In genomic region chr3:151265166-151265565, GRCh38 we compare ENCODE assay signal across 24 cellular contexts. TPM values are rescaled to one million over a fixed set of nuclear protein-coding genes. Genes with fewer than 3 reads are reported as not detected.
DNase-seq lines count a peak whose midpoint lies in the region; ATAC-seq and TF ChIP-seq lines count a peak whose summit lies in the region.
"Had no signal": no experiment of that assay in that cellular context is flagged by ENCODE, and none has a peak within 500 bp of the region (broad histone marks: within the 10 kb centered on the region; RNA-seq: fewer than 3 reads in every experiment).

No MANE protein-coding gene starts in this region.

- no peaks in the 10 kb centered on the region for H3K27me3 ChIP-seq in lower lobe of right lung (ENCODE audit: low read depth)
- no peaks in the 10 kb centered on the region for H3K27me3 ChIP-seq in transverse colon

- H3K4me3 ChIP-seq in lower lobe of right lung: no peak overlapping the region
- H3K4me3 ChIP-seq in transverse colon: no peak overlapping the region

- peaks cover 16% of the 10 kb centered on the region for H3K4me1 Mint-ChIP-seq in T-helper 17 cell

- peaks cover 7% of the 10 kb centered on the region for H3K4me1 ChIP-seq in lower lobe of right lung
- peaks cover 0 to 40% (median 6%) of the 10 kb centered on the region in 4 donors for H3K4me1 ChIP-seq in transverse colon
- H3K4me1 ChIP-seq: parathyroid adenoma had no signal

- peaks cover 4% of the 10 kb centered on the region for H3K36me3 Mint-ChIP-seq in T-helper 17 cell (ENCODE audit: low read depth)
- H3K36me3 Mint-ChIP-seq: natural killer cell; stimulated activated effector memory CD8-positive, alpha-beta T cell treated with anti-CD3 and anti-CD28 coated beads, Interleukin-12 subunit alpha, Interleukin-12 subunit beta, amount 100 ng/mL, for 72 hours; type B pancreatic cell had no signal

- DNase-seq in KBM-7 (peak; percentile 74), T-helper 17 cell (no peak), lower lobe of right lung (no peak), transverse colon (no peak), glomerular visceral epithelial cell (ENCODE audit: extremely low spot score) (no peak), Right ventricle myocardium inferior (ENCODE audit: missing footprints) (no peak)
- DNase-seq: activated CD8-positive, alpha-beta T cell treated with anti-CD3 and anti-CD28 coated beads for 36 hours; activated naive CD4-positive, alpha-beta T cell treated with anti-CD3 and anti-CD28 coated beads for 36 hours; activated T-cell treated with anti-CD3 and anti-CD28 coated beads, Interleukin-2, amount 50 U/mL, for 1 hour; Calu3; effector CD4-positive, alpha-beta T cell; mammary epithelial cell; natural killer cell; NCI-H1694; PC-3 had no signal

- peak overlapping the region; percentile 51 for H3K27ac Mint-ChIP-seq in T-helper 17 cell
- H3K27ac Mint-ChIP-seq: activated CD8-positive, alpha-beta T cell treated with anti-CD3 and anti-CD28 coated beads for 36 hours; activated naive CD4-positive, alpha-beta T cell treated with anti-CD3 and anti-CD28 coated beads for 36 hours; natural killer cell; stimulated activated effector memory CD8-positive, alpha-beta T cell treated with anti-CD3 and anti-CD28 coated beads, Interleukin-12 subunit alpha, Interleukin-12 subunit beta, amount 100 ng/mL, for 72 hours; T-helper 2 cell treated with Interferon-gamma antibody and Interleukin-4, amounts not matched to agents 5 μg/mL and 100 μg/mL, for 36 hours; type B pancreatic cell had no signal

- ATAC-seq in T-helper 17 cell: no peak
- ATAC-seq in lower lobe of right lung: peak in 1 of 2 donors; percentile 43
- no peak for ATAC-seq in HG03442 (IDR thresholded peaks at IDR 0.05; ENCODE audit: unreplicated experiment)
- ATAC-seq in Right ventricle myocardium inferior: no peak
- ATAC-seq: activated CD8-positive, alpha-beta T cell treated with anti-CD3 and anti-CD28 coated beads for 36 hours; HepG2; PC-3; stimulated activated effector memory CD8-positive, alpha-beta T cell treated with anti-CD3 and anti-CD28 coated beads, Interleukin-12 subunit alpha, Interleukin-12 subunit beta, amount 100 ng/mL, for 72 hours had no signal

- in situ Hi-C loops in KBM-7 (cut with MboI; ENCODE audit: low pct_unique_long_range_greater_than_20kb, low sequenced_read_pairs) (no loop called here), transverse colon (cut with MboI; ENCODE audit: low pct_ligation_motif_present in 1 of 4, low pct_unique_long_range_greater_than_20kb in 1 of 4, low sequenced_read_pairs in 3 of 4) (no loop called here)

- H3K36me3 ChIP-seq in lower lobe of right lung: no peaks in the 10 kb centered on the region
- no peaks in the 10 kb centered on the region for H3K36me3 ChIP-seq in transverse colon

- no peak for TF ChIP-seq EP300 in transverse colon (IDR thresholded peaks at IDR 0.05; ENCODE audit: low read depth)

- 54 to 75% methylated on average over 3 to 5 of the region's 5 CpGs for WGBS in transverse colon (ENCODE audit: low coverage in 1 of 2), 2 donors

- no peak overlapping the region for H3K4me3 Mint-ChIP-seq in T-helper 17 cell
- H3K4me3 Mint-ChIP-seq: activated CD8-positive, alpha-beta T cell treated with anti-CD3 and anti-CD28 coated beads for 36 hours; activated naive CD4-positive, alpha-beta T cell treated with anti-CD3 and anti-CD28 coated beads for 36 hours; natural killer cell; stimulated activated effector memory CD8-positive, alpha-beta T cell treated with anti-CD3 and anti-CD28 coated beads, Interleukin-12 subunit alpha, Interleukin-12 subunit beta, amount 100 ng/mL, for 72 hours; T-helper 2 cell treated with Interferon-gamma antibody and Interleukin-4, amounts not matched to agents 5 μg/mL and 100 μg/mL, for 36 hours; type B pancreatic cell had no signal

- no peak for TF ChIP-seq POLR2A in transverse colon (IDR thresholded peaks at IDR 0.05)

- H3K9me3 ChIP-seq in T-helper 17 cell (ENCODE audit: control insufficient read depth, low read length, poor library complexity, severe bottlenecking) (no peaks in the 10 kb centered on the region), lower lobe of right lung (no peaks in the 10 kb centered on the region), transverse colon (no peaks in the 10 kb centered on the region)

- peaks cover 12% of the 10 kb centered on the region for H3K27me3 Mint-ChIP-seq in T-helper 17 cell
- H3K27me3 Mint-ChIP-seq: activated CD8-positive, alpha-beta T cell treated with anti-CD3 and anti-CD28 coated beads for 36 hours had no signal

- H3K27ac ChIP-seq in lower lobe of right lung (peak overlapping the region; percentile 63), transverse colon (peak overlapping the region; percentile 58 to 82 (median 76))
- H3K27ac ChIP-seq: parathyroid adenoma had no signal

- TF ChIP-seq CTCF in lower lobe of right lung (IDR thresholded peaks at IDR 0.05): no peak
- TF ChIP-seq CTCF in transverse colon (IDR thresholded peaks at IDR 0.05): no peak

- intact Hi-C loops in lower lobe of right lung (cut with DNase I) (no loop called here), transverse colon (cut with DNase I; ENCODE audit: low total_unique reads) (no loop called here), Right ventricle myocardium inferior (cut with DNase I) (no loop called here)

RNA-seq across cellular contexts. Expression of gene P2RY14, which starts 13.2 kb away (rescaled TPM):
- under 1 TPM; 0.26 to 0.90 TPM for total RNA-seq in T-helper 17 cell
- 5.7 TPM for total RNA-seq in lower lobe of right lung
- 10 to 100 TPM in 1 of 4 donors, 1 to 10 TPM in 1, under 1 TPM in 1, not detected in 1; 0.60 to 11.3 (median 7.2) TPM for total RNA-seq in transverse colon
- 3.9 TPM for total RNA-seq in Right ventricle myocardium inferior
- total RNA-seq: Calu3, HepG2, kidney epithelial cell, mammary epithelial cell, PC-3, SK-MEL-5 had no signal

RNA-seq across cellular contexts. Expression of gene GPR87, which starts 51.5 kb away (rescaled TPM):
- total RNA-seq in T-helper 17 cell (not detected), lower lobe of right lung (0.24 TPM), transverse colon (not detected), Right ventricle myocardium inferior (not detected)
- total RNA-seq: activated CD8-positive, alpha-beta T cell treated with anti-CD3 and anti-CD28 coated beads for 36 hours; cardiac septum; HepG2; natural killer cell; SK-MEL-5 had no signal
